In the genomic region with DNA sequence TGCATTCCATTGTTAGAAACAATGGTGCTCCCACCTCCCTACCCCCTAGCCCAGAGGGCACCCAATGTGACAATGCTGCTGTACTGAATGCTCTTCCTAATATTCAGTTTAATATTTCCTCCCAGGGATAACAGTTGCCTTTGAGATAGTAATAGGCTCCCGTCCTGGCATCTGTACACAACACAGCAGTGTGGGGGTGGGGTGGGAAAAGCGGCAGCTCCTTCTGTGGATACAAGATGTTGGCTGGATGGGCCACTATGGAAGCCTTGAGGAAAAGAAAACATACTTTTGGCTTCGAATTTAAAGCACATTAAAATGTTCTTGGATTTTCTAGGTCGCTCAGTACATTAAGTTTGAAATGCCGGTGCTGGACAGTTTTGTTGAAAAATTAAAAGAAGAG, we compare ENCODE assay signal across 17 cellular contexts. TPM values are rescaled to one million over a fixed set of nuclear protein-coding genes. Genes with fewer than 3 reads are reported as not detected.
DNase-seq lines count a peak whose midpoint lies in the region; ATAC-seq, FAIRE-seq and TF ChIP-seq lines count a peak whose summit lies in the region.
"Had no signal": no experiment of that assay in that cellular context is flagged by ENCODE, and none has a peak within 500 bp of the region (broad histone marks: within the 10 kb centered on the region; RNA-seq: fewer than 3 reads in every experiment).

No MANE protein-coding gene starts in this region.

- H3K4me1 ChIP-seq in BLaER1: peaks cover 85% of the 10 kb centered on the region
- H3K4me1 ChIP-seq in endothelial cell of umbilical vein (ENCODE audit: control insufficient read depth, extremely low read depth, insufficient read depth, low read length): peaks cover 12% of the 10 kb centered on the region
- H3K4me1 ChIP-seq: A549 had no signal

- H3K36me3 Mint-ChIP-seq in nephron (ENCODE audit: low read depth): peaks cover 18% of the 10 kb centered on the region
- H3K36me3 Mint-ChIP-seq: CD8-positive, alpha-beta T cell had no signal

- H3K9me3 ChIP-seq in BLaER1 (no peaks in the 10 kb centered on the region), endothelial cell of umbilical vein (replicated peaks; ENCODE audit: control insufficient read depth, insufficient read depth, low read length) (no peaks in the 10 kb centered on the region)
- H3K9me3 ChIP-seq: A549 had no signal

- no peak overlapping the region for H3K9ac ChIP-seq in BLaER1
- no peak overlapping the region for H3K9ac ChIP-seq in endothelial cell of umbilical vein (replicated peaks; ENCODE audit: extremely low read depth, insufficient read depth, low read length)

- dilution Hi-C loops in endothelial cell of umbilical vein (cut with MboI; ENCODE audit: extremely low pct_ligation_motif_present, low sequenced_read_pairs): no loop called here

- peak; percentile 57 for FAIRE-seq in endothelial cell of umbilical vein (lab: Jason Lieb, UNC)
- FAIRE-seq: A549, GM12892, RCC 7860 had no signal

- H3K27me3 ChIP-seq in BLaER1 (no peaks in the 10 kb centered on the region), endothelial cell of umbilical vein (ENCODE audit: control insufficient read depth in 2 of 2, insufficient read depth in 2 of 2, low read length in 2 of 2) (no peaks in the 10 kb centered on the region)

- no peaks in the 10 kb centered on the region for H3K9me1 ChIP-seq in endothelial cell of umbilical vein (replicated peaks; ENCODE audit: control insufficient read depth, extremely low read depth, insufficient read depth, low read length)

- H3K36me3 ChIP-seq in BLaER1 (peaks cover 5% of the 10 kb centered on the region; the same call in 1 of the 2 replicates), endothelial cell of umbilical vein (ENCODE audit: control insufficient read depth in 2 of 2, extremely low read depth in 1 of 2, insufficient read depth in 2 of 2, low read length in 2 of 2) (no peaks in the 10 kb centered on the region)

- no peak overlapping the region for H3K4me3 Mint-ChIP-seq in nephron
- H3K4me3 Mint-ChIP-seq: activated B cell treated with CpG ODN at 0.5 μM for 24 hours; activated naive CD4-positive, alpha-beta T cell treated with anti-CD3 and anti-CD28 coated beads, Interleukin-2, amount 50 U/mL, for 24 hours; CD8-positive, alpha-beta T cell; central memory CD8-positive, alpha-beta T cell had no signal

- H3K27me3 Mint-ChIP-seq in nephron (ENCODE audit: low read depth): no peaks in the 10 kb centered on the region
- H3K27me3 Mint-ChIP-seq: central memory CD8-positive, alpha-beta T cell had no signal

- DNase-seq in endothelial cell of umbilical vein (ENCODE audit: low read depth, low spot score): no peak
- no peak for DNase-seq in GM19238 (ENCODE audit: insufficient read length, low spot score)
- DNase-seq: activated B cell treated with CpG ODN at 0.5 μM for 24 hours; NCI-H2029 treated with DMSO at 0.1 percent for 48 hours; NCI-H748 treated with DMSO at 0.1 percent for 48 hours; stimulated activated naive CD4-positive, alpha-beta T cell treated with Interleukin-2 at 50 U/mL for 16 hours; T-helper 1 cell had no signal

- CTCF ChIA-PET in endothelial cell of umbilical vein (lab: Charles Lee): interaction anchor here (1.0 to 4.3 kb wide), 3 partner anchors 9 to 59 kb away, joined by 3 to 30 read pairs (median 4); partner anchors contain the start of gene ZNF22

- H3K79me2 ChIP-seq in endothelial cell of umbilical vein (ENCODE audit: control insufficient read depth, insufficient read depth, low read length): no peaks in the 10 kb centered on the region

- intact Hi-C loops in endothelial cell of umbilical vein (cut with micrococcal nuclease): no loop called here

- ATAC-seq in GM19455 (IDR thresholded peaks at IDR 0.05; ENCODE audit: unreplicated experiment) (no peak), HG03378 (IDR thresholded peaks at IDR 0.05; ENCODE audit: unreplicated experiment) (no peak)
- ATAC-seq: A549; CD8-positive, alpha-beta T cell had no signal

- POLR2A ChIA-PET in endothelial cell of umbilical vein (lab: Charles Lee): interaction anchor here (1.2 kb wide), 1 partner anchor 10 kb away, joined by 3 read pairs; no protein-coding TSS in a partner anchor

- peaks cover 56% of the 10 kb centered on the region for H3K4me1 Mint-ChIP-seq in nephron
- H3K4me1 Mint-ChIP-seq: activated B cell treated with CpG ODN at 0.5 μM for 24 hours had no signal

- no peak for TF ChIP-seq POLR2A in endothelial cell of umbilical vein (IDR thresholded peaks at IDR 0.05; ENCODE audit: low read depth, low read length)

- no peak for TF ChIP-seq CTCF in endothelial cell of umbilical vein (IDR thresholded peaks at IDR 0.05; ENCODE audit: extremely low read depth in 1 of 2, insufficient read depth in 1 of 2, low read depth in 1 of 2, low read length in 2 of 2)
- TF ChIP-seq CTCF in nephron (IDR thresholded peaks at IDR 0.05; ENCODE audit: unreplicated experiment in 3 of 3): no peak

- H2AFZ ChIP-seq in endothelial cell of umbilical vein (ENCODE audit: low read depth, low read length): no peak overlapping the region

- peak overlapping the region in 2 of 3 experiments; percentile 58 to 62 for H3K27ac Mint-ChIP-seq in nephron
- H3K27ac Mint-ChIP-seq: activated B cell treated with CpG ODN at 0.5 μM for 24 hours; activated naive CD4-positive, alpha-beta T cell treated with anti-CD3 and anti-CD28 coated beads, Interleukin-2, amount 50 U/mL, for 24 hours; CD8-positive, alpha-beta T cell had no signal

- H3K4me3 ChIP-seq in BLaER1 (no peak overlapping the region), endothelial cell of umbilical vein (replicated peaks in 1 of 3; ENCODE audit: insufficient read depth in 1 of 3, low read depth in 1 of 3, low read length in 3 of 3) (no peak overlapping the region)
- H3K4me3 ChIP-seq: A549 had no signal

- H3K27ac ChIP-seq in BLaER1 (peak overlapping the region; percentile 19; the same call in 1 of the 2 replicates), endothelial cell of umbilical vein (ENCODE audit: insufficient read depth, low read depth, low read length) (no peak overlapping the region)
- H3K27ac ChIP-seq: A549 had no signal

- no TSS peak for BruUV-seq in endothelial cell of umbilical vein (replicated peaks; lab: Mats Ljungman, UMichigan)

- H3K9me3 Mint-ChIP-seq in nephron: no peaks in the 10 kb centered on the region
- H3K9me3 Mint-ChIP-seq: activated B cell treated with CpG ODN at 0.5 μM for 24 hours; activated naive CD4-positive, alpha-beta T cell treated with anti-CD3 and anti-CD28 coated beads, Interleukin-2, amount 50 U/mL, for 24 hours; CD8-positive, alpha-beta T cell; central memory CD8-positive, alpha-beta T cell had no signal

- no peaks in the 10 kb centered on the region for H4K20me1 ChIP-seq in BLaER1
- no peaks in the 10 kb centered on the region for H4K20me1 ChIP-seq in endothelial cell of umbilical vein (replicated peaks; ENCODE audit: control insufficient read depth, extremely low read depth, insufficient read depth, low read length)

- peak overlapping the region; percentile 97 for H3K4me2 ChIP-seq in BLaER1
- no peak overlapping the region for H3K4me2 ChIP-seq in endothelial cell of umbilical vein (ENCODE audit: insufficient read depth, low read length)
- H3K4me2 ChIP-seq: A549 had no signal

TF ChIP-seq in endothelial cell of umbilical vein, 7 proteins besides CTCF, POLR2A, EP300 and RAD21:
- TF ChIP-seq GATA2 (IDR thresholded peaks at IDR 0.05; ENCODE audit: insufficient read depth, insufficient read length, low read depth, low read length) (no peak), MYC (IDR thresholded peaks at IDR 0.05; ENCODE audit: low read depth, low read length) (no peak), POLR2AphosphoS5 (IDR thresholded peaks at IDR 0.05; ENCODE audit: insufficient read depth, low read depth, low read length) (no peak), JUN (IDR thresholded peaks at IDR 0.05; ENCODE audit: borderline replicate concordance, insufficient read depth, insufficient read length, low read depth) (no peak), FOS (IDR thresholded peaks at IDR 0.05; ENCODE audit: borderline replicate concordance, insufficient read depth, low read length) (no peak), EZH2 (IDR thresholded peaks at IDR 0.05; ENCODE audit: borderline replicate concordance, low read depth, low read length, severe bottlenecking) (no peak)
- TF ChIP-seq, protein P1, sequence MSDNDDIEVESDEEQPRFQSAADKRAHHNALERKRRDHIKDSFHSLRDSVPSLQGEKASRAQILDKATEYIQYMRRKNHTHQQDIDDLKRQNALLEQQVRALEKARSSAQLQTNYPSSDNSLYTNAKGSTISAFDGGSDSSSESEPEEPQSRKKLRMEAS (IDR thresholded peaks at IDR 0.05; ENCODE audit: insufficient read depth, insufficient read length): no peak

RNA-seq across cellular contexts. Expression of gene ZNF22, which starts 9.2 kb away (rescaled TPM):
- total RNA-seq in endothelial cell of umbilical vein: 45.0 and 48.7 TPM in 2 replicates
- polyA plus RNA-seq in endothelial cell of umbilical vein: 15.3 and 21.0 TPM in 2 replicates
- polyA plus RNA-seq in endothelial cell of umbilical vein (2011; cell fraction: cytosol; rRNA removed): 24.1 and 26.7 TPM in 2 replicates
- 15.9 and 19.0 TPM in 2 replicates for polyA plus RNA-seq in endothelial cell of umbilical vein (2011; cell fraction: nucleus; rRNA removed)
- 34.7 and 37.6 TPM in 2 replicates for polyA plus RNA-seq in endothelial cell of umbilical vein (2012)
- polyA minus RNA-seq in endothelial cell of umbilical vein: 7.6 and 9.0 TPM in 2 replicates
- not detected for polyA minus RNA-seq in endothelial cell of umbilical vein (2011; cell fraction: cytosol; rRNA and poly(A)+ RNA removed)
- 11.7 and 15.4 TPM in 2 replicates for polyA minus RNA-seq in endothelial cell of umbilical vein (2011; cell fraction: nucleus; rRNA and poly(A)+ RNA removed)

RNA-seq across cellular contexts. Expression of gene DEPP1, which starts 13.0 kb away (rescaled TPM):
- total RNA-seq in endothelial cell of umbilical vein: 318 and 364 TPM in 2 replicates
- 849 and 951 TPM in 2 replicates for polyA plus RNA-seq in endothelial cell of umbilical vein
- polyA plus RNA-seq in endothelial cell of umbilical vein (2011; cell fraction: cytosol; rRNA removed): 584 and 653 TPM in 2 replicates
- 548 and 602 TPM in 2 replicates for polyA plus RNA-seq in endothelial cell of umbilical vein (2011; cell fraction: nucleus; rRNA removed)
- polyA plus RNA-seq in endothelial cell of umbilical vein (2012): 130 and 295 TPM in 2 replicates
- polyA minus RNA-seq in endothelial cell of umbilical vein: 607 and 685 TPM in 2 replicates
- 0.72 TPM for polyA minus RNA-seq in endothelial cell of umbilical vein (2011; cell fraction: cytosol; rRNA and poly(A)+ RNA removed)
- 400 and 512 TPM in 2 replicates for polyA minus RNA-seq in endothelial cell of umbilical vein (2011; cell fraction: nucleus; rRNA and poly(A)+ RNA removed)
- total RNA-seq: CD8-positive, alpha-beta T cell had no signal

RNA-seq across cellular contexts. Expression of gene RASSF4, which starts 32.0 kb away (rescaled TPM):
- 4.6 and 7.6 TPM in 2 replicates for total RNA-seq in endothelial cell of umbilical vein
- 8.2 and 9.8 TPM in 2 replicates for polyA plus RNA-seq in endothelial cell of umbilical vein
- polyA plus RNA-seq in endothelial cell of umbilical vein (2011; cell fraction: cytosol; rRNA removed): 3.9 and 4.8 TPM in 2 replicates
- 20.5 and 26.4 TPM in 2 replicates for polyA plus RNA-seq in endothelial cell of umbilical vein (2011; cell fraction: nucleus; rRNA removed)
- polyA plus RNA-seq in endothelial cell of umbilical vein (2012): 1.8 and 3.8 TPM in 2 replicates
- polyA minus RNA-seq in endothelial cell of umbilical vein: 9.4 and 13.4 TPM in 2 replicates
- polyA minus RNA-seq in endothelial cell of umbilical vein (2011; cell fraction: cytosol; rRNA and poly(A)+ RNA removed): not detected
- 17.1 and 20.6 TPM in 2 replicates for polyA minus RNA-seq in endothelial cell of umbilical vein (2011; cell fraction: nucleus; rRNA and poly(A)+ RNA removed)
